In the genomic region with DNA sequence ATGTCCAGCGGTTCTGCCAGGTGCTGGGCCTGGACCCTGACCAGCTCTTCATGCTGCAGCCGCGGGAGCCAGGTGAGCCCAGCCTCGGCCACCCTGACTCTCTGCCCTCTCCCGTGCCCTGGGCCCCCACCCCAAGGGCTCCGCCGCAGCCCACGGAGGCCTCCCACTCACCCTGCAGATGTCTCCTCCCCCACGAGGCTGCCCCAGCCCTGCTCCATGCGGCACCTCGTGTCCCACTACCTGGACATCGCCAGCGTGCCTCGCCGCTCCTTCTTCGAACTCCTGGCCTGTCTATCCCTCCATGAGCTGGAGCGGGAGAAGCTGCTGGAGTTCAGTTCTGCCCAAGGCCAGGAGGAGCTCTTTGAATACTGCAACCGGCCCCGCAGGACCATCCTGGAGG, we compare ENCODE assay signal across 18 cellular contexts. TPM values are rescaled to one million over a fixed set of nuclear protein-coding genes. Genes with fewer than 3 reads are reported as not detected.
DNase-seq lines count a peak whose midpoint lies in the region; ATAC-seq and TF ChIP-seq lines count a peak whose summit lies in the region.
"Had no signal": no experiment of that assay in that cellular context is flagged by ENCODE, and none has a peak within 500 bp of the region (broad histone marks: within the 10 kb centered on the region; RNA-seq: fewer than 3 reads in every experiment).

No MANE protein-coding gene starts in this region.

- H2AFZ ChIP-seq in neural progenitor cell (replicated peaks) = no peak overlapping the region

- no peaks in the 10 kb centered on the region for H3K27me3 ChIP-seq in neural progenitor cell
- H3K27me3 ChIP-seq: BE2C had no signal

- no peaks in the 10 kb centered on the region for H3K79me2 ChIP-seq in neural progenitor cell (ENCODE audit: low read depth)

- no peaks in the 10 kb centered on the region for H3K36me3 ChIP-seq in neural progenitor cell
- H3K36me3 ChIP-seq: BE2C had no signal

- no peak overlapping the region for H3K9ac ChIP-seq in neural progenitor cell

- H3K4me1 Mint-ChIP-seq in neural progenitor cell = no peaks in the 10 kb centered on the region
- peaks cover 0 to 3% of the 10 kb centered on the region in 2 donors for H3K4me1 Mint-ChIP-seq in effector memory CD8-positive, alpha-beta T cell (ENCODE audit: low read depth in 2 of 2)
- peaks cover 3% of the 10 kb centered on the region for H3K4me1 Mint-ChIP-seq in type B pancreatic cell (ENCODE audit: unreplicated experiment)
- H3K4me1 Mint-ChIP-seq: CD8-positive, alpha-beta memory T cell had no signal

- H3K27ac ChIP-seq in RWPE1 = peak overlapping the region; percentile 82
- no peak overlapping the region for H3K27ac ChIP-seq in neural progenitor cell

- DNase-seq in RWPE1 (ENCODE audit: low spot score) = no peak
- DNase-seq in neural progenitor cell (ENCODE audit: low spot score) = no peak
- DNase-seq in effector memory CD8-positive, alpha-beta T cell = no peak
- DNase-seq in type B pancreatic cell (ENCODE audit: extremely low spot score, unreplicated experiment) = no peak
- DNase-seq: ACHN; BE2C; C1 segment of cervical spinal cord; CD4-positive, CD25-positive, alpha-beta regulatory T cell; CD8-positive, alpha-beta memory T cell; COR-L47; DMS 273 treated with DMSO at 0.1 percent for 48 hours; DMS53; DND-41; EL; H9 had no signal

- H3F3A ChIP-seq in neural progenitor cell (ENCODE audit: low read depth) = no peaks in the 10 kb centered on the region

- H3K4me3 ChIP-seq in neural progenitor cell = no peak overlapping the region
- H3K4me3 ChIP-seq: GM12878 had no signal

- H3K36me3 Mint-ChIP-seq in neural progenitor cell (peaks cover 5% of the 10 kb centered on the region), type B pancreatic cell (no peaks in the 10 kb centered on the region)
- H3K36me3 Mint-ChIP-seq in effector memory CD8-positive, alpha-beta T cell (ENCODE audit: insufficient read depth) = peaks cover 10% of the 10 kb centered on the region
- H3K36me3 Mint-ChIP-seq: CD4-positive, CD25-positive, alpha-beta regulatory T cell had no signal

- H3K27me3 Mint-ChIP-seq in neural progenitor cell (ENCODE audit: insufficient read depth, low read depth) (peaks cover 2% of the 10 kb centered on the region), type B pancreatic cell (no peaks in the 10 kb centered on the region)
- H3K27me3 Mint-ChIP-seq in effector memory CD8-positive, alpha-beta T cell = no peaks in the 10 kb centered on the region
- H3K27me3 Mint-ChIP-seq: CD4-positive, CD25-positive, alpha-beta regulatory T cell; CD8-positive, alpha-beta memory T cell had no signal

- CTCF ChIA-PET in RWPE1 (lab: Yijun Ruan, JAX) = interaction anchor here (0.6 to 1.9 kb wide), 6 partner anchors 9 to 95 kb away, joined by 3 to 4 read pairs (median 4); no protein-coding TSS in a partner anchor

- no peak for TF ChIP-seq CTCF in RWPE1 (conservative IDR thresholded peaks at IDR 0.05; ENCODE audit: low read depth)
- TF ChIP-seq CTCF in neural progenitor cell (IDR thresholded peaks at IDR 0.05) = no peak
- TF ChIP-seq CTCF in type B pancreatic cell (conservative IDR thresholded peaks at IDR 0.05) = no peak

- no peaks in the 10 kb centered on the region for H3K4me1 ChIP-seq in neural progenitor cell

- no peak for ATAC-seq in effector memory CD8-positive, alpha-beta T cell (replicated peaks)
- ATAC-seq: GM12878 had no signal

- POLR2A ChIA-PET in RWPE1 (lab: Yijun Ruan, JAX; ENCODE audit: low non-redundant PET) = no interaction called here

- H3K27ac Mint-ChIP-seq in neural progenitor cell (no peak overlapping the region), type B pancreatic cell (no peak overlapping the region)
- H3K27ac Mint-ChIP-seq in effector memory CD8-positive, alpha-beta T cell = peak overlapping the region in 1 of 2 donors; percentile 76
- H3K27ac Mint-ChIP-seq: CD4-positive, CD25-positive, alpha-beta regulatory T cell; H9 had no signal

- peaks cover 7% of the 10 kb centered on the region for H4K20me1 ChIP-seq in neural progenitor cell (ENCODE audit: low read depth)

- no peaks in the 10 kb centered on the region for H3K9me3 Mint-ChIP-seq in neural progenitor cell
- H3K9me3 Mint-ChIP-seq in effector memory CD8-positive, alpha-beta T cell = no peaks in the 10 kb centered on the region
- no peaks in the 10 kb centered on the region for H3K9me3 Mint-ChIP-seq in type B pancreatic cell
- H3K9me3 Mint-ChIP-seq: H9 had no signal

- H3K4me2 ChIP-seq in neural progenitor cell = no peak overlapping the region

- peak overlapping the region; percentile 67 for H3K4me3 Mint-ChIP-seq in neural progenitor cell
- no peak overlapping the region for H3K4me3 Mint-ChIP-seq in effector memory CD8-positive, alpha-beta T cell
- H3K4me3 Mint-ChIP-seq in type B pancreatic cell = no peak overlapping the region
- H3K4me3 Mint-ChIP-seq: CD8-positive, alpha-beta memory T cell; H9 had no signal

- no peaks in the 10 kb centered on the region for H3K9me3 ChIP-seq in neural progenitor cell (ENCODE audit: low read depth)
- H3K9me3 ChIP-seq: BE2C had no signal

RNA-seq across cellular contexts. Expression of gene RNF208, which starts 7.4 kb away (rescaled TPM):
- total RNA-seq in neural progenitor cell (ENCODE audit: low replicate concordance) = 0.77 and 0.84 TPM in 2 replicates
- 12.1 and 15.7 TPM in 2 replicates for total RNA-seq in type B pancreatic cell (ENCODE audit: low replicate concordance)
- total RNA-seq: G401 had no signal

RNA-seq across cellular contexts. Expression of gene NDOR1, which starts 9.1 kb away (rescaled TPM):
- total RNA-seq in neural progenitor cell (ENCODE audit: low replicate concordance) = 5.1 and 20.5 TPM in 2 replicates
- total RNA-seq in type B pancreatic cell (ENCODE audit: low replicate concordance) = 18.9 and 28.0 TPM in 2 replicates

RNA-seq across cellular contexts. Expression of gene TMEM203, which starts 9.2 kb away (rescaled TPM):
- total RNA-seq in neural progenitor cell (ENCODE audit: low replicate concordance) = 21.6 and 43.7 TPM in 2 replicates
- total RNA-seq in type B pancreatic cell (ENCODE audit: low replicate concordance) = 42.3 and 46.3 TPM in 2 replicates

RNA-seq across cellular contexts. Expression of gene CYSRT1, which starts 10.4 kb away (rescaled TPM):
- 0.56 TPM in 1 of 2 replicates, not detected in the other for total RNA-seq in neural progenitor cell (ENCODE audit: low replicate concordance)
- total RNA-seq in type B pancreatic cell (ENCODE audit: low replicate concordance) = 0.86 and 1.5 TPM in 2 replicates
- total RNA-seq: CD4-positive, CD25-positive, alpha-beta regulatory T cell had no signal

RNA-seq across cellular contexts. Expression of gene RNF224, which starts 12.7 kb away (rescaled TPM):
- total RNA-seq in neural progenitor cell (ENCODE audit: low replicate concordance) (not detected in 2 replicates), type B pancreatic cell (ENCODE audit: low replicate concordance) (0.36 and 0.48 TPM in 2 replicates)
- total RNA-seq: CD4-positive, CD25-positive, alpha-beta regulatory T cell; CD8-positive, alpha-beta memory T cell; G401; GM12878; H1 had no signal
